ENCODE assay signal across 20 cellular contexts in genomic region chr11:69411257-69411924, GRCh38.
A peak's percentile ranks its signal among the peaks of the same experiment; 100 is the strongest.
DNase-seq lines count a peak whose midpoint lies in the region; ATAC-seq, FAIRE-seq and TF ChIP-seq lines count a peak whose summit lies in the region.
"Had no signal": no experiment of that assay in that cellular context is flagged by ENCODE, and none has a peak within 500 bp of the region (broad histone marks: within the 10 kb centered on the region; RNA-seq: fewer than 3 reads in every experiment).

No MANE protein-coding gene starts in this region.

- H3K79me2 ChIP-seq in GM23248 (ENCODE audit: insufficient read depth) = no peaks in the 10 kb centered on the region

- peak overlapping the region; percentile 30; the same call in 1 of the 2 replicates for H2AFZ ChIP-seq in GM23248

- H3K27me3 Mint-ChIP-seq in activated T-helper 17 cell treated with anti-CD3 and anti-CD28 coated beads, Interleukin-2, amount 50 U/mL, for 72 hours = peaks cover 7% of the 10 kb centered on the region
- H3K27me3 Mint-ChIP-seq in activated T-helper 1 cell treated with anti-CD3 and anti-CD28 coated beads, Interleukin-12 subunit alpha, Interleukin-12 subunit beta, Interleukin-2, Interleukin-4 antibody, amounts not matched to agents 30 ng/mL and 10 ng/mL and 1 ng/mL, durations not matched to agents 14 hours and 24 hours and 36 hours (ENCODE audit: insufficient read depth) = peaks cover 15% of the 10 kb centered on the region

- H3K36me3 ChIP-seq in GM23248 (ENCODE audit: low read depth) (no peaks in the 10 kb centered on the region), lower lobe of right lung (no peaks in the 10 kb centered on the region)
- H3K36me3 ChIP-seq: BLaER1 treated with 17β-estradiol and CSF1 and Interleukin-3, amounts not matched to agents 10 nM and 100 nM; Peyer's patch had no signal

- H3K9me3 ChIP-seq in GM23248 (ENCODE audit: low read depth) (no peaks in the 10 kb centered on the region), lower lobe of right lung (no peaks in the 10 kb centered on the region)
- H3K9me3 ChIP-seq: Peyer's patch had no signal

- H3K4me2 ChIP-seq in GM23248 (ENCODE audit: unreplicated experiment) = no peak overlapping the region

- H3K27ac ChIP-seq in GM23248 (no peak overlapping the region), lower lobe of right lung (no peak overlapping the region)
- H3K27ac ChIP-seq: BLaER1 treated with 17β-estradiol and CSF1 and Interleukin-3, amounts not matched to agents 10 nM and 100 nM; Peyer's patch had no signal

- WGBS in GM23248 (ENCODE audit: low coverage in 1 of 2, low lambda C conversion rate in 2 of 2, missing lambda C conversion rate in 2 of 2), 2 experiments = 49 to 52% methylated on average over 8 of the region's 8 CpGs

- no peaks in the 10 kb centered on the region for H3K9me3 Mint-ChIP-seq in activated T-helper 17 cell treated with anti-CD3 and anti-CD28 coated beads, Interleukin-2, amount 50 U/mL, for 72 hours
- no peaks in the 10 kb centered on the region for H3K9me3 Mint-ChIP-seq in activated T-helper 1 cell treated with anti-CD3 and anti-CD28 coated beads, Interleukin-12 subunit alpha, Interleukin-12 subunit beta, Interleukin-2, Interleukin-4 antibody, amounts not matched to agents 30 ng/mL and 10 ng/mL and 1 ng/mL, durations not matched to agents 14 hours and 24 hours and 36 hours

- H3F3A ChIP-seq in GM23248 (ENCODE audit: insufficient read depth) = no peaks in the 10 kb centered on the region

- H3K4me1 Mint-ChIP-seq in activated T-helper 17 cell treated with anti-CD3 and anti-CD28 coated beads, Interleukin-2, amount 50 U/mL, for 72 hours = peaks cover 4% of the 10 kb centered on the region
- H3K4me1 Mint-ChIP-seq in activated T-helper 1 cell treated with anti-CD3 and anti-CD28 coated beads, Interleukin-12 subunit alpha, Interleukin-12 subunit beta, Interleukin-2, Interleukin-4 antibody, amounts not matched to agents 30 ng/mL and 10 ng/mL and 1 ng/mL, durations not matched to agents 14 hours and 24 hours and 36 hours (ENCODE audit: low read depth) = peaks cover 9% of the 10 kb centered on the region

- ATAC-seq in activated T-helper 17 cell treated with anti-CD3 and anti-CD28 coated beads, Interleukin-2, amount 50 U/mL, for 72 hours (replicated peaks) = peak; percentile 91
- no peak for ATAC-seq in HG03139 (IDR thresholded peaks at IDR 0.05; ENCODE audit: unreplicated experiment)
- no peak for ATAC-seq in lower lobe of right lung
- ATAC-seq: Right ventricle myocardium inferior had no signal

- in situ Hi-C loops in GM23248 (cut with MboI) = no loop called here

- no peak for FAIRE-seq in frontal cortex (lab: Jason Lieb, UNC)
- FAIRE-seq: GM12892 had no signal

- H3K9me2 ChIP-seq in GM23248 (ENCODE audit: insufficient read depth) = no peaks in the 10 kb centered on the region

- TF ChIP-seq CTCF in AG09309 (IDR thresholded peaks at IDR 0.05; ENCODE audit: control insufficient read depth, insufficient read depth, low read depth, low read length, missing control alignments) (no peak), lower lobe of right lung (IDR thresholded peaks at IDR 0.05) (no peak)

- no peak overlapping the region for H3K9ac ChIP-seq in GM23248
- H3K9ac ChIP-seq: BLaER1 treated with 17β-estradiol and CSF1 and Interleukin-3, amounts not matched to agents 10 nM and 100 nM had no signal

- DNase-seq in AG09309 (ENCODE audit: low read depth) (peak; percentile 52), GM23248 (peak; percentile 24), fibroblast of gingiva (ENCODE audit: low read depth) (peak; percentile 62), lower lobe of right lung (no peak), frontal cortex (ENCODE audit: low spot score in 2 of 2) (no peak)
- DNase-seq in activated T-helper 1 cell treated with anti-CD3 and anti-CD28 coated beads, Interleukin-12 subunit alpha, Interleukin-12 subunit beta, Interleukin-2, Interleukin-4 antibody, amounts not matched to agents 30 ng/mL and 10 ng/mL and 1 ng/mL, durations not matched to agents 14 hours and 24 hours and 36 hours (ENCODE audit: low spot score) = no peak
- DNase-seq: DND-41, GDM1, H7, KG1, NCI-H1048, NCI-H2081 treated with DMSO at 0.1 percent for 48 hours, NCI-H2227 treated with DMSO at 0.1 percent for 48 hours, NCI-H524 treated with DMSO at 0.1 percent for 48 hours, Peyer's patch had no signal

- no peaks in the 10 kb centered on the region for H4K20me1 ChIP-seq in GM23248 (ENCODE audit: insufficient read depth)
- H4K20me1 ChIP-seq: BLaER1 treated with 17β-estradiol and CSF1 and Interleukin-3, amounts not matched to agents 10 nM and 100 nM had no signal

- H3K4me3 Mint-ChIP-seq in activated T-helper 17 cell treated with anti-CD3 and anti-CD28 coated beads, Interleukin-2, amount 50 U/mL, for 72 hours = no peak overlapping the region
- H3K4me3 Mint-ChIP-seq in activated T-helper 1 cell treated with anti-CD3 and anti-CD28 coated beads, Interleukin-12 subunit alpha, Interleukin-12 subunit beta, Interleukin-2, Interleukin-4 antibody, amounts not matched to agents 30 ng/mL and 10 ng/mL and 1 ng/mL, durations not matched to agents 14 hours and 24 hours and 36 hours = no peak overlapping the region

- no peak overlapping the region for H3K27ac Mint-ChIP-seq in activated T-helper 17 cell treated with anti-CD3 and anti-CD28 coated beads, Interleukin-2, amount 50 U/mL, for 72 hours
- no peak overlapping the region for H3K27ac Mint-ChIP-seq in activated T-helper 1 cell treated with anti-CD3 and anti-CD28 coated beads, Interleukin-12 subunit alpha, Interleukin-12 subunit beta, Interleukin-2, Interleukin-4 antibody, amounts not matched to agents 30 ng/mL and 10 ng/mL and 1 ng/mL, durations not matched to agents 14 hours and 24 hours and 36 hours

- H3K4me1 ChIP-seq in GM23248 (ENCODE audit: insufficient read depth) = 0 out of 2 replicates have a peak, but pooled peaks cover 4% of the 10 kb centered on the region
- H3K4me1 ChIP-seq in lower lobe of right lung = peaks cover 10% of the 10 kb centered on the region
- H3K4me1 ChIP-seq: Peyer's patch had no signal

- intact Hi-C loops in lower lobe of right lung (cut with DNase I) = no loop called here
- intact Hi-C loops in activated T-helper 1 cell treated with anti-CD3 and anti-CD28 coated beads, Interleukin-12 subunit alpha, Interleukin-12 subunit beta, Interleukin-2, Interleukin-4 antibody, amounts not matched to agents 30 ng/mL and 10 ng/mL and 1 ng/mL, durations not matched to agents 14 hours and 24 hours and 36 hours (cut with micrococcal nuclease) = no loop called here

- no peaks in the 10 kb centered on the region for H3K36me3 Mint-ChIP-seq in activated T-helper 17 cell treated with anti-CD3 and anti-CD28 coated beads, Interleukin-2, amount 50 U/mL, for 72 hours (ENCODE audit: low read depth)
- no peaks in the 10 kb centered on the region for H3K36me3 Mint-ChIP-seq in activated T-helper 1 cell treated with anti-CD3 and anti-CD28 coated beads, Interleukin-12 subunit alpha, Interleukin-12 subunit beta, Interleukin-2, Interleukin-4 antibody, amounts not matched to agents 30 ng/mL and 10 ng/mL and 1 ng/mL, durations not matched to agents 14 hours and 24 hours and 36 hours (ENCODE audit: low read depth)

- no peaks in the 10 kb centered on the region for H3K27me3 ChIP-seq in GM23248 (replicated peaks; ENCODE audit: insufficient read depth)
- H3K27me3 ChIP-seq in lower lobe of right lung (ENCODE audit: low read depth) = no peaks in the 10 kb centered on the region
- H3K27me3 ChIP-seq: BLaER1 treated with 17β-estradiol and CSF1 and Interleukin-3, amounts not matched to agents 10 nM and 100 nM; Peyer's patch had no signal

- H3K4me3 ChIP-seq in AG09309 (ENCODE audit: control insufficient read depth, low read depth, low read length) (no peak overlapping the region), GM23248 (no peak overlapping the region), lower lobe of right lung (no peak overlapping the region)
- H3K4me3 ChIP-seq: BLaER1 treated with 17β-estradiol and CSF1 and Interleukin-3, amounts not matched to agents 10 nM and 100 nM; Peyer's patch had no signal

Comparison
In these comparisons a context has a peak if more than half of its experiments do, and no peak if none do; other contexts are left out.
1. DNase-seq: peak in AG09309 (single experiment), GM23248 (single experiment) and fibroblast of gingiva (single experiment); none in lower lobe of right lung (single experiment), activated T-helper 1 cell treated with anti-CD3 and anti-CD28 coated beads, Interleukin-12 subunit alpha, Interleukin-12 subunit beta, Interleukin-2, Interleukin-4 antibody, amounts not matched to agents 30 ng/mL and 10 ng/mL and 1 ng/mL, durations not matched to agents 14 hours and 24 hours and 36 hours (single experiment) and frontal cortex (0 of 2).